Comparison of ENCODE assay signal across 22 cellular contexts in the genomic region with DNA sequence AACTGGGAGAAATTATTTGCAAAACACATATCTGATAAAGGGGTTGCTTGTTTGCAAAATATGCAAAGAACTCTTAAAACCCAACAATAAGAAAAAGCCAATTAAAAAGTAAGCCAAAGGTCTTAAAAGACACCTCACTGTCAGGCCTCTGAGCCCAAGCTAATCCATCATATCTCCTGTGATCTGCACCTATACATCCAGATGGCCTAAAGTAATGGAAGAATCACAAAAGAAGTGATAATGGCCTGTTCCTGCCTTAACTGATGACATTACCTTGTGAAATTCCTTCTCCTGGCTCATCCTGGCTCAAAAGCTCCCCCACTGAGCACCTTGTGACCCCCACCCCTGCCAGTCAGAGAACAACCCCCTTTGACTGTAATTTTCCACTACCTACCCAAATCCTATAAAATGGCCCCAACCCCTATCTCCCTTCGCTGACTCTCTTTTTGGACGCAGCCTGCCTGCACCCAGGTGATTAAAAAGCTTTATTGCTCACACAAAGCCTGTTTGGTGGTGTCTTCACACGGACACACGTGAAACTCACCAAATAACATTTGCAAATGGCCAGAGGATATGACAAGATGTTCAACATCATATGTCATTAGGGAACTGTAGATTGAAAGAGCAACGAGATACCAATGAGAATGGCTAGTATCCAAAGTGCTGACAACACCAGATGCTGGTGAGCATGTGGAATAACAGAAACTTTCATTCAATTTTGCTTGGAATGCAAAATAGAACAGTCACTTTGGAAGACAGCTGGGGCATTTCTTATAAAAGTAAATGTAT.
"Had no signal": no experiment of that assay in that cellular context is flagged by ENCODE, and none has a peak within 500 bp of the region (broad histone marks: within the 10 kb centered on the region; RNA-seq: fewer than 3 reads in every experiment).

No MANE protein-coding gene starts in this region.

- ATAC-seq: activated naive CD8-positive, alpha-beta T cell treated with anti-CD3 and anti-CD28 coated beads, Interleukin-2, amount 50 U/mL, for 24 hours; activated T-cell treated with anti-CD3 and anti-CD28 coated beads, Interleukin-2, amount 50 U/mL, for 4 hours; foreskin keratinocyte; left cardiac atrium; lower lobe of right lung; sciatic nerve; stimulated activated effector memory CD8-positive, alpha-beta T cell treated with anti-CD3 and anti-CD28 coated beads, Interleukin-12 subunit alpha, Interleukin-12 subunit beta, amount 100 ng/mL, for 72 hours had no signal

- H3K4me2 ChIP-seq: smooth muscle cell had no signal

- H3K4me3 ChIP-seq: lower lobe of right lung, smooth muscle cell, stomach, vagina had no signal

- H3K9me3 ChIP-seq: lower lobe of right lung, stomach, vagina had no signal

- H3K27me3 ChIP-seq: brain microvascular endothelial cell, foreskin keratinocyte, stomach, vagina had no signal

- H3K36me3 Mint-ChIP-seq: activated naive CD4-positive, alpha-beta T cell treated with anti-CD3 and anti-CD28 coated beads, Interleukin-2, amount 10 ng/mL, durations not matched to agents 7 days and 5 days; stimulated activated effector memory CD8-positive, alpha-beta T cell treated with anti-CD3 and anti-CD28 coated beads, Interleukin-12 subunit alpha, Interleukin-12 subunit beta, amount 100 ng/mL, for 72 hours had no signal

- DNase-seq: activated B cell treated with CpG ODN at 0.5 μM for 24 hours; activated CD4-positive, alpha-beta T cell treated with anti-CD3 and anti-CD28 coated beads, Interleukin-2, amount 10 ng/mL, durations not matched to agents 24 days and 14 days; activated CD8-positive, alpha-beta memory T cell treated with anti-CD3 and anti-CD28 coated beads, Interleukin-2, amount 50 U/mL, for 4 hours; activated naive CD4-positive, alpha-beta T cell treated with anti-CD3 and anti-CD28 coated beads, Interleukin-2, amount 10 ng/mL, durations not matched to agents 7 days and 5 days; activated naive CD8-positive, alpha-beta T cell treated with anti-CD3 and anti-CD28 coated beads, Interleukin-2, amount 50 U/mL, for 24 hours; activated T-cell treated with anti-CD3 and anti-CD28 coated beads, Interleukin-2, amount 50 U/mL, for 4 hours; anterior cingulate cortex; brain microvascular endothelial cell; central memory CD4-positive, alpha-beta T cell; foreskin keratinocyte; left cardiac atrium; lower lobe of right lung; midbrain; nephron progenitor cell; nucleus accumbens; stimulated activated CD4-positive, alpha-beta T cell treated with anti-CD3 and anti-CD28 coated beads, Interleukin-4, amount 100 ng/mL, for 24 hours; stomach; trophoblast cell had no signal

- H3K4me1 Mint-ChIP-seq: activated B cell treated with CpG ODN at 0.5 μM for 24 hours; activated CD4-positive, alpha-beta T cell treated with anti-CD3 and anti-CD28 coated beads, Interleukin-2, amount 10 ng/mL, durations not matched to agents 24 days and 14 days; activated naive CD4-positive, alpha-beta T cell treated with anti-CD3 and anti-CD28 coated beads, Interleukin-2, amount 10 ng/mL, durations not matched to agents 7 days and 5 days; activated naive CD8-positive, alpha-beta T cell treated with anti-CD3 and anti-CD28 coated beads, Interleukin-2, amount 50 U/mL, for 24 hours; nephron progenitor cell; stimulated activated effector memory CD8-positive, alpha-beta T cell treated with anti-CD3 and anti-CD28 coated beads, Interleukin-12 subunit alpha, Interleukin-12 subunit beta, amount 100 ng/mL, for 72 hours had no signal

- H3K9me3 Mint-ChIP-seq: activated CD4-positive, alpha-beta T cell treated with anti-CD3 and anti-CD28 coated beads, Interleukin-2, amount 10 ng/mL, durations not matched to agents 24 days and 14 days; nephron progenitor cell had no signal

- H3K4me3 Mint-ChIP-seq: activated B cell treated with CpG ODN at 0.5 μM for 24 hours; activated CD4-positive, alpha-beta T cell treated with anti-CD3 and anti-CD28 coated beads, Interleukin-2, amount 10 ng/mL, durations not matched to agents 24 days and 14 days; activated naive CD4-positive, alpha-beta T cell treated with anti-CD3 and anti-CD28 coated beads, Interleukin-2, amount 10 ng/mL, durations not matched to agents 7 days and 5 days; activated naive CD8-positive, alpha-beta T cell treated with anti-CD3 and anti-CD28 coated beads, Interleukin-2, amount 50 U/mL, for 24 hours; activated T-cell treated with anti-CD3 and anti-CD28 coated beads, Interleukin-2, amount 50 U/mL, for 4 hours; nephron progenitor cell; stimulated activated effector memory CD8-positive, alpha-beta T cell treated with anti-CD3 and anti-CD28 coated beads, Interleukin-12 subunit alpha, Interleukin-12 subunit beta, amount 100 ng/mL, for 72 hours had no signal

- H3K27me3 Mint-ChIP-seq: activated B cell treated with CpG ODN at 0.5 μM for 24 hours; activated CD4-positive, alpha-beta T cell treated with anti-CD3 and anti-CD28 coated beads, Interleukin-2, amount 10 ng/mL, durations not matched to agents 24 days and 14 days; activated naive CD4-positive, alpha-beta T cell treated with anti-CD3 and anti-CD28 coated beads, Interleukin-2, amount 10 ng/mL, durations not matched to agents 7 days and 5 days; activated naive CD8-positive, alpha-beta T cell treated with anti-CD3 and anti-CD28 coated beads, Interleukin-2, amount 50 U/mL, for 24 hours had no signal

- H3K4me1 ChIP-seq: foreskin keratinocyte, lower lobe of right lung, stomach, vagina had no signal

- H3K36me3 ChIP-seq: brain microvascular endothelial cell, lower lobe of right lung, stomach, vagina had no signal

- H3K27ac Mint-ChIP-seq: activated B cell treated with CpG ODN at 0.5 μM for 24 hours; activated CD4-positive, alpha-beta T cell treated with anti-CD3 and anti-CD28 coated beads, Interleukin-2, amount 10 ng/mL, durations not matched to agents 24 days and 14 days; activated naive CD4-positive, alpha-beta T cell treated with anti-CD3 and anti-CD28 coated beads, Interleukin-2, amount 10 ng/mL, durations not matched to agents 7 days and 5 days; activated naive CD8-positive, alpha-beta T cell treated with anti-CD3 and anti-CD28 coated beads, Interleukin-2, amount 50 U/mL, for 24 hours; nephron progenitor cell; stimulated activated effector memory CD8-positive, alpha-beta T cell treated with anti-CD3 and anti-CD28 coated beads, Interleukin-12 subunit alpha, Interleukin-12 subunit beta, amount 100 ng/mL, for 72 hours had no signal

- H3K27ac ChIP-seq: brain microvascular endothelial cell, foreskin keratinocyte, lower lobe of right lung, stomach, vagina had no signal
